Comparison of ENCODE assay signal across 11 cellular contexts in the genomic region with DNA sequence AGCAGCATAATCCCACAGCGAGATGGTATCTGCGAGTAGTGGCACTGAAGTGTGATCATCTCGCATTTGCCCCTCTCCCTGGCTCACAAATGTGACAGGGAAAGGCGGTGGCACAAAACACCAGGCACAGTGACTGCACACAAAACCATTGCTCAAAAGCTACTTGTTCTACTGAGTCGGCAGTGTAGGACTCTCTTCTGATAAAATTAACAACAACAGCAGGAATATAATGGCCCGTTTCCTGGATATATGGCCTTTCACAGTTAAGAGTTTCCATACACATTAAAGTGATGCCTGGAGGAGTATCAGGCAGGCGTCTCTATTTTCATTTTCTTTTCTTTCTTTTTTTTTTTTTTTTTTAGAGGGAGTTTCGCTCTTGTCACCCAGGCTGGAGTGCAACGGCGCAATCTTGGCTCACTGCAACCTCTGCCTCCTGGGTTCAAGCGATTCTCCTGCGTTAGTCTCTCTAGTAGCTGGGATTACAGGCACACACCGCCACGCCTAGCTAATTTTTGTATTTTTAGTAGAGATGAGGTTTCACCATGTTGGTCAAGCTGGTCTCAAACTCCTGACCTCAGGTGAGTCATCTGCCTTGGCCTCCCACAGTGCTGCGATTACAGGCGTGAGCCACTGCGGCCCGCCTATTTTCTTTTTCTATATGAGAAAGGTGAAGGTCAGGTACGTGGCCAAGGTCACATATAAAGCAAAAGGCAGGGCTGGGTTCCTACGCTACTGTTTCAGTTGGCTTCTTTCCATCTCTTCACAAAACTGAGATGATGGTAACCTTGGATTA.
DNase-seq lines count a peak whose midpoint lies in the region; ATAC-seq, FAIRE-seq and TF ChIP-seq lines count a peak whose summit lies in the region.
"Had no signal": no experiment of that assay in that cellular context is flagged by ENCODE, and none has a peak within 500 bp of the region (broad histone marks: within the 10 kb centered on the region; RNA-seq: fewer than 3 reads in every experiment).

No MANE protein-coding gene starts in this region.

- FAIRE-seq in GM12891 (lab: Jason Lieb, UNC): no peak
- FAIRE-seq: colon had no signal

- ATAC-seq in GM21381 (IDR thresholded peaks at IDR 0.05; ENCODE audit: unreplicated experiment) (peak; percentile 39), Right ventricle myocardium inferior (no peak)
- ATAC-seq: heart left ventricle had no signal

- TF ChIP-seq CTCF in dorsolateral prefrontal cortex (IDR thresholded peaks at IDR 0.05 in 54 of 56, conservative IDR thresholded peaks at IDR 0.05 in 2 of 56; ENCODE audit: low read depth in 1 of 56, partially characterized antibody in 56 of 56) (no peak), GM13977 (IDR thresholded peaks at IDR 0.05; ENCODE audit: extremely low read depth, insufficient read depth, missing control alignments) (no peak)

- TF ChIP-seq POLR2A in GM12891 (IDR thresholded peaks at IDR 0.05; ENCODE audit: low read depth, low read length): no peak

- in situ Hi-C loops in GM13977 (cut with MboI; ENCODE audit: low pct_unique_long_range_greater_than_20kb, low sequenced_read_pairs, unreplicated experiment): no loop called here

- no peaks in the 10 kb centered on the region for H3K27me3 ChIP-seq in dorsolateral prefrontal cortex
- H3K27me3 ChIP-seq: heart left ventricle had no signal

- DNase-seq in HT1080 (ENCODE audit: low read depth) (peak; percentile 71), dorsolateral prefrontal cortex (peak in 1 of 10 donors; percentile 48), substantia nigra (lab: John Stamatoyannopoulos, UW) (peak in 8 of 49 donors; percentile 6 to 67 (median 20)), GM13977 (ENCODE audit: low spot score) (no peak), Right ventricle myocardium inferior (ENCODE audit: missing footprints) (no peak), GM12891 (ENCODE audit: insufficient read length, low spot score) (no peak)
- DNase-seq: heart left ventricle, NCI-H1048 had no signal

- intact Hi-C loops in dorsolateral prefrontal cortex (cut with DNase I): no loop called here
- intact Hi-C loops in Right ventricle myocardium inferior (cut with DNase I): no loop called here

- H3K27ac ChIP-seq in dorsolateral prefrontal cortex: peak overlapping the region in 56 of 59 donors; percentile 13 to 88 (median 68)
- peak overlapping the region; percentile 61 for H3K27ac ChIP-seq in substantia nigra (ENCODE audit: low read depth, low read length, poor library complexity, severe bottlenecking)
- H3K27ac ChIP-seq: VCaP had no signal

- H3K4me3 ChIP-seq in dorsolateral prefrontal cortex: peak overlapping the region in 9 of 59 donors; percentile 3 to 32 (median 16)
- H3K4me3 ChIP-seq: heart left ventricle had no signal

TF ChIP-seq in GM12891, 5 proteins besides CTCF, POLR2A, EP300 and RAD21:
- TF ChIP-seq TAF1 (IDR thresholded peaks at IDR 0.05; ENCODE audit: low read depth, low read length): no peak
- no peak for TF ChIP-seq PAX5 (IDR thresholded peaks at IDR 0.05; ENCODE audit: insufficient read depth, low read length, severe bottlenecking)
- no peak for TF ChIP-seq POU2F2 (IDR thresholded peaks at IDR 0.05; ENCODE audit: low read depth, low read length)
- TF ChIP-seq POLR2AphosphoS5 (IDR thresholded peaks at IDR 0.05; ENCODE audit: low read depth, low read length): no peak
- TF ChIP-seq SPI1 (IDR thresholded peaks at IDR 0.05; ENCODE audit: low read depth, low read length): no peak
